In the genomic region with DNA sequence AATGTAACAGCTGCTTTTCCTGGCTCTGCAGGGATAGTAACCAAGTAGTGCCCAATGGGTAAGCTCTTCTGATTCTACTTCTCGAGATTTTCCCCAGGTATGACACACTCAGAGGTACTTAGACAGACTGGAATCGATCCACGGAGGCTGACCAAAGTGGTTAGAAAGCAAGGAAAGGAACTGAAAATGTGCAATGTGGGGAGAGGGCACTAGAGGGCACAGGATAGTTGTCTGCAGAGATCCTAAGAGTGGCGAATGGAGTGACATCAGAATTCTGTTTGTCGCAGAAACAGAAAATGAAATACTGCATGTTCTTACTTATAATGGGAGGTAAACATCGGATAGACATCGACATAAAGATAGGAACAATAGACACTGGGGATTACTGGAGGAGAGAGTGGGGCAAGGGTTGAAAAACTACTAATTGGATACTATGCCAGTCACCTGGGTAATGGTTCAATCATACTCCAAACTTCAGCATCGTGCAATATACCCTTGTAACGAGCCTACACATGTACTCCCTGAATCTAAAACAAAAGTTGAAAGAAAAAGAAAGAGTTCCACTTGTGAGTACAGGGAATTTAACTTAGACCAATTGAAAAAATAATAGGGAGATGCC, we compare ENCODE assay signal across 8 cellular contexts. TPM values are rescaled to one million over a fixed set of nuclear protein-coding genes. Genes with fewer than 3 reads are reported as not detected.
DNase-seq lines count a peak whose midpoint lies in the region; ATAC-seq and TF ChIP-seq lines count a peak whose summit lies in the region.

No MANE protein-coding gene starts in this region.

- POLR2A ChIA-PET in HEK293T (lab: Yijun Ruan, JAX), result no interaction called here

- H3K4me3 Mint-ChIP-seq in memory B cell, result peak overlapping the region; percentile 49

- DNase-seq in heart right ventricle (no peak), right atrium auricular region (ENCODE audit: low spot score) (no peak), HEK293T (ENCODE audit: extremely low spot score) (peak; percentile 75), NCI-H460 (ENCODE audit: extremely low read depth, low read depth) (peak; percentile 13), breast epithelium (ENCODE audit: low spot score in 2 of 2) (no peak), memory B cell (ENCODE audit: low spot score in 2 of 2) (no peak), GM19238 (ENCODE audit: insufficient read length, low spot score) (no peak)

- peaks cover 2% of the 10 kb centered on the region for H3K36me3 Mint-ChIP-seq in memory B cell

- H3K27me3 ChIP-seq in heart right ventricle (peaks cover 0 to 2% (median 0%) of the 10 kb centered on the region in 7 donors), right atrium auricular region (no peaks in the 10 kb centered on the region), breast epithelium (no peaks in the 10 kb centered on the region)

- intact Hi-C loops in heart right ventricle (cut with DNase I), result loop anchor here in 1 of 10 donors (5.0 kb wide), 1 partner anchor 44 kb away; no protein-coding TSS in a partner anchor
- intact Hi-C loops in breast epithelium (cut with DNase I; ENCODE audit: low total_unique reads), result no loop called here

- H3K9me3 ChIP-seq in heart right ventricle (no peaks in the 10 kb centered on the region), right atrium auricular region (no peaks in the 10 kb centered on the region), breast epithelium (no peaks in the 10 kb centered on the region)

- no peak overlapping the region for H3K4me3 ChIP-seq in heart right ventricle
- H3K4me3 ChIP-seq in right atrium auricular region, result no peak overlapping the region
- H3K4me3 ChIP-seq in breast epithelium, result no peak overlapping the region

- CTCF ChIA-PET in HEK293T (lab: Yijun Ruan, JAX), result interaction anchor here (1.2 to 1.3 kb wide), 2 partner anchors 10 to 44 kb away, joined by 5 to 10 read pairs; no protein-coding TSS in a partner anchor

- H3K4me1 ChIP-seq in heart right ventricle, result peaks cover 0 to 58% (median 12%) of the 10 kb centered on the region in 9 donors
- no peaks in the 10 kb centered on the region for H3K4me1 ChIP-seq in right atrium auricular region
- H3K4me1 ChIP-seq in breast epithelium, result no peaks in the 10 kb centered on the region

- TF ChIP-seq CTCF in heart right ventricle (IDR thresholded peaks at IDR 0.05), result peak in 6 of 9 donors; percentile 16 to 43 (median 34)
- peak in 1 of 2 donors; percentile 52 for TF ChIP-seq CTCF in right atrium auricular region (IDR thresholded peaks at IDR 0.05)
- peak in 2 of 3 donors; percentile 17 to 43 for TF ChIP-seq CTCF in breast epithelium (IDR thresholded peaks at IDR 0.05)

- peak in 3 of 8 donors; percentile 41 for ATAC-seq in heart right ventricle
- peak; percentile 49 for ATAC-seq in memory B cell (ENCODE audit: low read depth)
- no peak for ATAC-seq in GM21390 (IDR thresholded peaks at IDR 0.05; ENCODE audit: unreplicated experiment)

- H3K36me3 ChIP-seq in heart right ventricle (peaks cover 0 to 67% (median 4%) of the 10 kb centered on the region in 9 donors), right atrium auricular region (peaks cover 77% of the 10 kb centered on the region), breast epithelium (no peaks in the 10 kb centered on the region)

- peaks cover 4% of the 10 kb centered on the region for H3K4me1 Mint-ChIP-seq in memory B cell

- no peak for TF ChIP-seq POLR2A in breast epithelium (IDR thresholded peaks at IDR 0.05)

- H3K27me3 Mint-ChIP-seq in memory B cell, result peaks cover 3% of the 10 kb centered on the region

- peak overlapping the region; percentile 3 for H3K27ac Mint-ChIP-seq in memory B cell

- H3K27ac ChIP-seq in heart right ventricle, result peak overlapping the region in 3 of 10 donors; percentile 39 to 56 (median 53)
- no peak overlapping the region for H3K27ac ChIP-seq in right atrium auricular region
- no peak overlapping the region for H3K27ac ChIP-seq in breast epithelium

- WGBS in heart right ventricle, 2 donors, result 45 to 47% methylated on average over 9 of the region's 9 CpGs

- H3K9me3 Mint-ChIP-seq in memory B cell, result no peaks in the 10 kb centered on the region

TF ChIP-seq in HEK293T, 16 proteins besides CTCF, POLR2A, EP300 and RAD21:
- TF ChIP-seq LEF1 (IDR thresholded peaks at IDR 0.05; ENCODE audit: borderline replicate concordance) (no peak), TARDBP (IDR thresholded peaks at IDR 0.05) (no peak), L3MBTL2 (conservative IDR thresholded peaks at IDR 0.05) (no peak), NFRKB (IDR thresholded peaks at IDR 0.05) (no peak), SUZ12 (IDR thresholded peaks at IDR 0.05) (no peak), ZNF384 (IDR thresholded peaks at IDR 0.05) (no peak), FOXM1 (IDR thresholded peaks at IDR 0.05; ENCODE audit: borderline replicate concordance) (no peak), CTBP1 (IDR thresholded peaks at IDR 0.05; ENCODE audit: borderline replicate concordance) (no peak), HDGF (IDR thresholded peaks at IDR 0.05; ENCODE audit: borderline replicate concordance) (no peak), ARNT (IDR thresholded peaks at IDR 0.05) (no peak), BHLHE40 (IDR thresholded peaks at IDR 0.05; ENCODE audit: borderline replicate concordance) (no peak), ELF4 (IDR thresholded peaks at IDR 0.05) (no peak)

RNA-seq across cellular contexts. Expression of a gene that starts 23.3 kb away (rescaled TPM):
- 100 to 1,000 TPM in 7 of 10 donors, 10 to 100 TPM in 3; 24.0 to 212 (median 130) TPM for total RNA-seq in heart right ventricle
- polyA plus RNA-seq in heart right ventricle, result 100 to 1,000 TPM in 1 of 2 donors, 10 to 100 TPM in 1; 73.6 to 188 TPM
- 100 to 1,000 TPM; 100 to 243 TPM for total RNA-seq in right atrium auricular region
- 0.25 TPM in 1 of 2 replicates, not detected in the other for total RNA-seq in NCI-H460 (2014; rRNA removed; shearing (Covaris generic))
- polyA plus RNA-seq in NCI-H460 (2014; cell fraction: nucleus; rRNA removed), result 0.13 and 0.32 TPM in 2 replicates
- 10 to 100 TPM in 1 of 3 donors, 1 to 10 TPM in 1, under 1 TPM in 1; 0.16 to 12.8 (median 8.3) TPM for total RNA-seq in breast epithelium

Comparison
In these comparisons a context has a peak if more than half of its experiments do, and no peak if none do; other contexts are left out.
1. DNase-seq: peak in HEK293T (single experiment) and NCI-H460 (single experiment); none in heart right ventricle (0 of 2), right atrium auricular region (single experiment), breast epithelium (0 of 2), memory B cell (0 of 2) and GM19238 (single experiment).